Comparison of ENCODE assay signal across 1 cellular context in genomic region chr17:29243792-29244191, GRCh38.
TF ChIP-seq lines count a peak whose summit lies in the region.

No MANE protein-coding gene starts in this region.

TF ChIP-seq in endothelial cell of umbilical vein, 7 proteins besides CTCF, POLR2A, EP300 and RAD21 (continued from another document):
- TF ChIP-seq, protein P1, sequence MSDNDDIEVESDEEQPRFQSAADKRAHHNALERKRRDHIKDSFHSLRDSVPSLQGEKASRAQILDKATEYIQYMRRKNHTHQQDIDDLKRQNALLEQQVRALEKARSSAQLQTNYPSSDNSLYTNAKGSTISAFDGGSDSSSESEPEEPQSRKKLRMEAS (IDR thresholded peaks at IDR 0.05; ENCODE audit: insufficient read depth, insufficient read length), result no peak
- no peak for TF ChIP-seq EZH2 (IDR thresholded peaks at IDR 0.05; ENCODE audit: borderline replicate concordance, low read depth, low read length, severe bottlenecking)
